ENCODE assay signal across 16 cellular contexts in the genomic region with DNA sequence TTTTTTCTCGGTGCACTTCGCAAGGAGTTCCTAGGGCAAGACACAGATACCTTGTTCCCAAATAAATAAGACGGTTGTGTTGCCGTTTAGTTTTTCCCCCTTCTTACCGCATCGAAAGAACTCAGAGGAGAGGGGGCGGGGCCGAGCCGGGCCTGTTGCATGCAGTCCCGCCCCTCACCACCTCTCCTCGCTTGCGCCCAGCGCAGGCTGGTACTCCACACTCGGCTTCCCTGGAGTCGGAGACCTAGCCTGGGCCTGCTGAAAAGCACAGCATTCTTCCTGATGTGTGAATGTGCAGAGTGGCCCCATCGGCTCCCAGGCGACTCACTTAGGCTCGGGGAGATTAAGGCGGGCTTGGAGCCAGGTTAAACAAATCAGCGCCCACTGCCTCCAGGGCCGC. TPM values are rescaled to one million over a fixed set of nuclear protein-coding genes. Genes with fewer than 3 reads are reported as not detected.
A peak's percentile ranks its signal among the peaks of the same experiment; 100 is the strongest.
DNase-seq lines count a peak whose midpoint lies in the region; ATAC-seq and TF ChIP-seq lines count a peak whose summit lies in the region.
"Had no signal": no experiment of that assay in that cellular context is flagged by ENCODE, and none has a peak within 500 bp of the region (broad histone marks: within the 10 kb centered on the region; RNA-seq: fewer than 3 reads in every experiment).

No MANE protein-coding gene starts in this region.

- no peaks in the 10 kb centered on the region for H3K36me3 ChIP-seq in H7 (replicated peaks; ENCODE audit: control insufficient read depth, insufficient read depth, low read length)
- H3K36me3 ChIP-seq: esophagus squamous epithelium had no signal

- no peaks in the 10 kb centered on the region for H3K4me1 Mint-ChIP-seq in activated CD4-positive, alpha-beta T cell treated with anti-CD3 and anti-CD28 coated beads, Interleukin-2, amount 10 ng/mL, durations not matched to agents 24 days and 14 days
- H3K4me1 Mint-ChIP-seq in activated naive CD8-positive, alpha-beta T cell treated with anti-CD3 and anti-CD28 coated beads, Interleukin-2, amount 50 U/mL, for 24 hours, result no peaks in the 10 kb centered on the region
- H3K4me1 Mint-ChIP-seq in neural crest cell, result peaks cover 5% of the 10 kb centered on the region

- peak; percentile 23 for TF ChIP-seq CTCF in neural crest cell (conservative IDR thresholded peaks at IDR 0.05)

- peak; percentile 57 for ATAC-seq in activated naive CD8-positive, alpha-beta T cell treated with anti-CD3 and anti-CD28 coated beads, Interleukin-2, amount 50 U/mL, for 24 hours
- ATAC-seq in left colon, result no peak
- no peak for ATAC-seq in HG02970 (IDR thresholded peaks at IDR 0.05; ENCODE audit: low FRiP score, unreplicated experiment)

- DNase-seq in activated CD4-positive, alpha-beta T cell treated with anti-CD3 and anti-CD28 coated beads for 48 hours, result peak; percentile 31
- no peak for DNase-seq in activated CD4-positive, alpha-beta T cell treated with anti-CD3 and anti-CD28 coated beads, Interleukin-2, amount 10 ng/mL, durations not matched to agents 24 days and 14 days
- DNase-seq in H7, result peak; percentile 49
- no peak for DNase-seq in activated naive CD8-positive, alpha-beta T cell treated with anti-CD3 and anti-CD28 coated beads, Interleukin-2, amount 50 U/mL, for 24 hours
- peak; percentile 26 for DNase-seq in neural crest cell (ENCODE audit: low read depth, low spot score)
- no peak for DNase-seq in left colon
- DNase-seq in superior temporal gyrus (ENCODE audit: extremely low spot score), result no peak
- DNase-seq: activated T-cell treated with anti-CD3 and anti-CD28 coated beads, Interleukin-2, amount 50 U/mL, for 1 hour; anterior cingulate cortex; esophagus squamous epithelium; HFFc6; NCI-H1930; small intestine had no signal

- H3K27ac Mint-ChIP-seq in activated CD4-positive, alpha-beta T cell treated with anti-CD3 and anti-CD28 coated beads, Interleukin-2, amount 10 ng/mL, durations not matched to agents 24 days and 14 days, result no peak overlapping the region
- no peak overlapping the region for H3K27ac Mint-ChIP-seq in activated naive CD8-positive, alpha-beta T cell treated with anti-CD3 and anti-CD28 coated beads, Interleukin-2, amount 50 U/mL, for 24 hours
- H3K27ac Mint-ChIP-seq in neural crest cell (ENCODE audit: unreplicated experiment), result no peak overlapping the region
- H3K27ac Mint-ChIP-seq: HFFc6 had no signal

- H3K27me3 Mint-ChIP-seq in activated CD4-positive, alpha-beta T cell treated with anti-CD3 and anti-CD28 coated beads, Interleukin-2, amount 10 ng/mL, durations not matched to agents 24 days and 14 days, result peaks cover 7% of the 10 kb centered on the region
- peaks cover 10% of the 10 kb centered on the region for H3K27me3 Mint-ChIP-seq in activated naive CD8-positive, alpha-beta T cell treated with anti-CD3 and anti-CD28 coated beads, Interleukin-2, amount 50 U/mL, for 24 hours
- H3K27me3 Mint-ChIP-seq in neural crest cell (ENCODE audit: low read depth), result peaks cover 25% of the 10 kb centered on the region

- H3K27me3 ChIP-seq in H7 (ENCODE audit: control insufficient read depth, insufficient read depth, low read length), result no peaks in the 10 kb centered on the region; the same call in 1 of the 2 replicates
- H3K27me3 ChIP-seq: hepatocyte had no signal

- no peaks in the 10 kb centered on the region for H3K36me3 Mint-ChIP-seq in activated CD4-positive, alpha-beta T cell treated with anti-CD3 and anti-CD28 coated beads, Interleukin-2, amount 10 ng/mL, durations not matched to agents 24 days and 14 days (ENCODE audit: low read depth)
- H3K36me3 Mint-ChIP-seq in activated naive CD8-positive, alpha-beta T cell treated with anti-CD3 and anti-CD28 coated beads, Interleukin-2, amount 50 U/mL, for 24 hours (ENCODE audit: low read depth), result no peaks in the 10 kb centered on the region
- H3K36me3 Mint-ChIP-seq in neural crest cell (ENCODE audit: low read depth), result no peaks in the 10 kb centered on the region

- H3K4me3 ChIP-seq in H7 (ENCODE audit: insufficient read depth, low read depth, low read length), result no peak overlapping the region
- H3K4me3 ChIP-seq: coronary artery, esophagus squamous epithelium, hepatocyte had no signal

- H3K4me3 Mint-ChIP-seq in activated CD4-positive, alpha-beta T cell treated with anti-CD3 and anti-CD28 coated beads, Interleukin-2, amount 10 ng/mL, durations not matched to agents 24 days and 14 days, result no peak overlapping the region
- no peak overlapping the region for H3K4me3 Mint-ChIP-seq in activated naive CD8-positive, alpha-beta T cell treated with anti-CD3 and anti-CD28 coated beads, Interleukin-2, amount 50 U/mL, for 24 hours
- H3K4me3 Mint-ChIP-seq in neural crest cell, result no peak overlapping the region
- H3K4me3 Mint-ChIP-seq: HFFc6 had no signal

- H3K9me3 Mint-ChIP-seq in activated CD4-positive, alpha-beta T cell treated with anti-CD3 and anti-CD28 coated beads, Interleukin-2, amount 10 ng/mL, durations not matched to agents 24 days and 14 days, result no peaks in the 10 kb centered on the region
- no peaks in the 10 kb centered on the region for H3K9me3 Mint-ChIP-seq in activated naive CD8-positive, alpha-beta T cell treated with anti-CD3 and anti-CD28 coated beads, Interleukin-2, amount 50 U/mL, for 24 hours
- H3K9me3 Mint-ChIP-seq in neural crest cell, result peaks cover 9% of the 10 kb centered on the region
- H3K9me3 Mint-ChIP-seq: HFFc6 had no signal

- intact Hi-C loops in activated CD4-positive, alpha-beta T cell treated with anti-CD3 and anti-CD28 coated beads, Interleukin-2, amount 10 ng/mL, durations not matched to agents 24 days and 14 days (cut with micrococcal nuclease), result no loop called here
- intact Hi-C loops in left colon (cut with DNase I, micrococcal nuclease), result no loop called here

RNA-seq across cellular contexts. Expression of a gene that starts 26.1 kb away (rescaled TPM):
- 47.4 and 51.7 TPM in 2 replicates for total RNA-seq in activated CD4-positive, alpha-beta T cell treated with anti-CD3 and anti-CD28 coated beads, Interleukin-2, amount 10 ng/mL, durations not matched to agents 24 days and 14 days
- 67.0 and 68.1 TPM in 2 replicates for total RNA-seq in H7 (2014; rRNA removed; shearing (Covaris generic))
- total RNA-seq in neural crest cell, result 51.3 and 60.1 TPM in 2 replicates
- total RNA-seq in left colon, result 10 to 100 TPM; 12.5 to 13.3 TPM

Comparison
In these comparisons a context has a peak if more than half of its experiments do, and no peak if none do; other contexts are left out.
1. DNase-seq: peak in activated CD4-positive, alpha-beta T cell treated with anti-CD3 and anti-CD28 coated beads for 48 hours (single experiment), H7 (single experiment) and neural crest cell (single experiment); none in activated CD4-positive, alpha-beta T cell treated with anti-CD3 and anti-CD28 coated beads, Interleukin-2, amount 10 ng/mL, durations not matched to agents 24 days and 14 days (single experiment), activated naive CD8-positive, alpha-beta T cell treated with anti-CD3 and anti-CD28 coated beads, Interleukin-2, amount 50 U/mL, for 24 hours (single experiment), left colon (0 of 2) and superior temporal gyrus (single experiment).